ENCODE assay signal across 24 cellular contexts in the genomic region with DNA sequence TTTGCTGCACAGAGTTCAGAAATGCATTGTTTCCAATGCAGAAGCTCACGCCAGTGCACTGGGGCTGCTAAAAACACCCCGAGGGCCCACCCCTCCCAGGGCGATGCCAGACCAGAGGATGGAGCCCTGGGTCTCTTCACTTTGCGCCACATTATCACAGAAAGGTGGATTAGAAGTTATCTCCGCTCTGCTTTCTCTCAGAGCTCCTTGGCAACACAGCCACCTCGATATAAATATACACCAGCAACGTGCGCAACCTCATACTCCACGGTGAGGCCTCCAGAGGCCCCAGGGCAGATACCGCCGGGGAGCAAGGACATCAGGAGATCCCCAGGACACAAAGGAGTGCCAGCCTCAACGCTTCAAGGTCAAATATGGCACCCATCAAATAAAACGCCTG.
A peak's percentile ranks its signal among the peaks of the same experiment; 100 is the strongest.
DNase-seq lines count a peak whose midpoint lies in the region; ATAC-seq and TF ChIP-seq lines count a peak whose summit lies in the region.
"Had no signal": no experiment of that assay in that cellular context is flagged by ENCODE, and none has a peak within 500 bp of the region (broad histone marks: within the 10 kb centered on the region; RNA-seq: fewer than 3 reads in every experiment).

No MANE protein-coding gene starts in this region.

- H3K4me1 ChIP-seq in BE2C, result peaks cover 66% of the 10 kb centered on the region
- no peaks in the 10 kb centered on the region for H3K4me1 ChIP-seq in mesendoderm (ENCODE audit: control insufficient read depth, low read depth, low read length)
- H3K4me1 ChIP-seq: HAP-1, SJSA1 had no signal

- H2AK5ac ChIP-seq in mesendoderm (ENCODE audit: low read length), result no peak overlapping the region

- H4K5ac ChIP-seq in mesendoderm (ENCODE audit: low read length), result no peak overlapping the region

- no peaks in the 10 kb centered on the region for H3K79me2 ChIP-seq in mesendoderm (ENCODE audit: control insufficient read depth, insufficient read depth, low read length)

- no peaks in the 10 kb centered on the region for H3K9me3 ChIP-seq in BE2C
- H3K9me3 ChIP-seq: HAP-1, SJSA1 had no signal

- H3K18ac ChIP-seq in mesendoderm (ENCODE audit: low read length), result no peak overlapping the region

- H3K9ac ChIP-seq in mesendoderm (ENCODE audit: low read length), result no peak overlapping the region

- ATAC-seq in Right ventricle myocardium superior (ENCODE audit: poor library complexity), result peak; percentile 94
- ATAC-seq in left ventricle myocardium superior, result peak; percentile 96
- ATAC-seq: K562 had no signal

- H3K36me3 ChIP-seq in BE2C (no peaks in the 10 kb centered on the region), mesendoderm (ENCODE audit: control insufficient read depth, insufficient read depth, low read length) (no peaks in the 10 kb centered on the region)
- H3K36me3 ChIP-seq: HAP-1, SJSA1 had no signal

- H3K4me3 ChIP-seq in BE2C (ENCODE audit: low read depth, low read length) (peak overlapping the region; percentile 4; the same call in 1 of the 2 replicates), mesendoderm (ENCODE audit: low read length) (no peak overlapping the region)
- H3K4me3 ChIP-seq: HAP-1, K562, SJSA1 had no signal

- H4K8ac ChIP-seq in mesendoderm (ENCODE audit: low read depth, low read length), result no peak overlapping the region

- H3K79me1 ChIP-seq in mesendoderm (ENCODE audit: low read length), result no peaks in the 10 kb centered on the region

- no peak overlapping the region for H3K27ac ChIP-seq in mesendoderm (ENCODE audit: low read depth, low read length)
- H3K27ac ChIP-seq: SJSA1 had no signal

- DNase-seq in BE2C (peak; percentile 78), Right ventricle myocardium superior (peak; percentile 79), left ventricle myocardium superior (peak; percentile 82), mesendoderm (peak; percentile 34), germinal center (ENCODE audit: low spot score) (no peak), SKM-1 (lab: John Stamatoyannopoulos, UW; ENCODE audit: unreplicated experiment) (no peak), iPS-NIHi7 (ENCODE audit: extremely low spot score) (no peak), pons (ENCODE audit: low spot score) (no peak)
- DNase-seq: C1 segment of cervical spinal cord; CD4-positive, alpha-beta memory T cell; COR-L47; DMS53; GOT3; HFFc6; Kasumi-1; NCI-H1105; NCI-H146; NCI-H1930; NCI-H2107; NCI-H524; NCI-H748 treated with DMSO at 0.1 percent for 48 hours had no signal

- H2BK15ac ChIP-seq in mesendoderm (replicated peaks; ENCODE audit: low read depth), result no peak overlapping the region

- no peak overlapping the region for H2BK5ac ChIP-seq in mesendoderm (ENCODE audit: low read length)

- H3K4me2 ChIP-seq in mesendoderm (ENCODE audit: low read length), result no peak overlapping the region

- H3K27me3 ChIP-seq in BE2C, result no peaks in the 10 kb centered on the region
- no peaks in the 10 kb centered on the region for H3K27me3 ChIP-seq in mesendoderm (ENCODE audit: insufficient read depth, low read length, poor library complexity)
- H3K27me3 ChIP-seq: SJSA1 had no signal

- H3K23ac ChIP-seq in mesendoderm (ENCODE audit: low read length), result no peak overlapping the region

- TF ChIP-seq CTCF in BE2C (IDR thresholded peaks at IDR 0.05; ENCODE audit: low read depth, low read length), result no peak

- no peak overlapping the region for H3K4ac ChIP-seq in mesendoderm (ENCODE audit: low read depth, low read length)

- H3K56ac ChIP-seq in mesendoderm (ENCODE audit: low read length), result no peak overlapping the region

- intact Hi-C loops in Right ventricle myocardium superior (cut with DNase I) (loop anchor here (5.0 kb wide), 1 partner anchor 118 kb away; no protein-coding TSS in a partner anchor), left ventricle myocardium superior (cut with micrococcal nuclease) (no loop called here)

- WGBS in mesendoderm (ENCODE audit: extremely low coverage, insufficient coverage, low lambda C conversion rate), result no CpG with 5 or more reads among the region's 13 CpGs

- H2BK120ac ChIP-seq in mesendoderm (ENCODE audit: low read depth, low read length), result no peak overlapping the region

Comparison
In these comparisons a context has a peak if more than half of its experiments do, and no peak if none do; other contexts are left out.
1. DNase-seq: peak in BE2C (single experiment), Right ventricle myocardium superior (single experiment), left ventricle myocardium superior (single experiment) and mesendoderm (single experiment); none in germinal center (single experiment), SKM-1 (single experiment), iPS-NIHi7 (single experiment) and pons (single experiment).